ENCODE assay signal across 20 cellular contexts in genomic region chr1:210237981-210238380, GRCh38. TPM values are rescaled to one million over a fixed set of nuclear protein-coding genes. Genes with fewer than 3 reads are reported as not detected.
A peak's percentile ranks its signal among the peaks of the same experiment; 100 is the strongest.
DNase-seq lines count a peak whose midpoint lies in the region; ATAC-seq and TF ChIP-seq lines count a peak whose summit lies in the region.
"Had no signal": no experiment of that assay in that cellular context is flagged by ENCODE, and none has a peak within 500 bp of the region (broad histone marks: within the 10 kb centered on the region; RNA-seq: fewer than 3 reads in every experiment).

No MANE protein-coding gene starts in this region.

- DNase-seq in right atrium auricular region (ENCODE audit: low spot score) (no peak), Right ventricle myocardium superior (no peak), NCI-H2081 treated with DMSO at 0.1 percent for 48 hours (lab: John Stamatoyannopoulos, UW) (no peak), 8988T (no peak), upper lobe of right lung (no peak)
- DNase-seq: activated B cell treated with CpG ODN at 0.5 μM for 24 hours; activated CD4-positive, alpha-beta memory T cell treated with anti-CD3 and anti-CD28 coated beads, Interleukin-2, amount 10 ng/mL, durations not matched to agents 7 days and 5 days; activated naive CD4-positive, alpha-beta T cell treated with anti-CD3 and anti-CD28 coated beads for 36 hours; activated T-cell treated with anti-CD3 and anti-CD28 coated beads, Interleukin-2, amount 50 U/mL, for 24 hours; GDM1; Kasumi-1; NCI-H82; PC-9; right lobe of liver; stimulated activated CD4-positive, alpha-beta T cell treated with anti-CD3 and anti-CD28 coated beads, Interleukin-2, amount 100 ng/mL, for 24 hours; stimulated activated naive CD8-positive, alpha-beta T cell treated with anti-CD3 and anti-CD28 coated beads, Interleukin-15, amount 100 ng/mL, for 72 hours had no signal

- H3K4me3 ChIP-seq in right atrium auricular region (peak overlapping the region; percentile 8 to 24), mesodermal cell (ENCODE audit: extremely low read depth, insufficient read depth, low read length, poor library complexity, severe bottlenecking) (no peak overlapping the region), skeletal muscle tissue (ENCODE audit: low read length in 3 of 3) (no peak overlapping the region), upper lobe of right lung (no peak overlapping the region)
- H3K4me3 ChIP-seq: PC-9, right lobe of liver had no signal

- H3K4me1 ChIP-seq in right atrium auricular region (peaks cover 0 to 28% of the 10 kb centered on the region in 2 donors), mesodermal cell (ENCODE audit: control insufficient read depth, insufficient read depth, low read length, poor library complexity, severe bottlenecking) (peaks cover 17% of the 10 kb centered on the region), skeletal muscle tissue (ENCODE audit: control insufficient read depth in 3 of 3, insufficient read depth in 3 of 3, low read length in 3 of 3) (peaks cover 14 to 20% (median 18%) of the 10 kb centered on the region in 3 donors), upper lobe of right lung (peaks cover 21% of the 10 kb centered on the region)

- H3K27me3 ChIP-seq in right atrium auricular region (no peaks in the 10 kb centered on the region), skeletal muscle tissue (ENCODE audit: control insufficient read depth in 3 of 3, insufficient read depth in 3 of 3, low read length in 3 of 3) (peaks cover 15 to 30% (median 20%) of the 10 kb centered on the region in 3 donors), upper lobe of right lung (no peaks in the 10 kb centered on the region)

- no peaks in the 10 kb centered on the region for H3K9me3 ChIP-seq in right atrium auricular region
- H3K9me3 ChIP-seq in mesodermal cell (ENCODE audit: control insufficient read depth, low read length): no peaks in the 10 kb centered on the region
- H3K9me3 ChIP-seq in skeletal muscle tissue (ENCODE audit: control insufficient read depth in 3 of 3, low read length in 3 of 3): no peaks in the 10 kb centered on the region
- no peaks in the 10 kb centered on the region for H3K9me3 ChIP-seq in upper lobe of right lung
- H3K9me3 ChIP-seq: neutrophil, right lobe of liver had no signal

- intact Hi-C loops in Right ventricle myocardium superior (cut with DNase I): no loop called here
- intact Hi-C loops in upper lobe of right lung (cut with DNase I): no loop called here

- H3K36me3 ChIP-seq in right atrium auricular region (no peaks in the 10 kb centered on the region), mesodermal cell (ENCODE audit: control insufficient read depth, insufficient read depth, low read length) (peaks cover 3% of the 10 kb centered on the region), skeletal muscle tissue (ENCODE audit: control insufficient read depth in 3 of 3, insufficient read depth in 3 of 3, low read length in 3 of 3) (no peaks in the 10 kb centered on the region), upper lobe of right lung (no peaks in the 10 kb centered on the region)
- H3K36me3 ChIP-seq: neutrophil, right lobe of liver had no signal

- ATAC-seq in Right ventricle myocardium superior (ENCODE audit: poor library complexity) (no peak), HG03442 (IDR thresholded peaks at IDR 0.05; ENCODE audit: unreplicated experiment) (no peak), upper lobe of right lung (no peak)
- ATAC-seq: right lobe of liver; stimulated activated naive CD8-positive, alpha-beta T cell treated with anti-CD3 and anti-CD28 coated beads, Interleukin-15, amount 100 ng/mL, for 72 hours had no signal

- 84 to 94% methylated on average over 4 of the region's 8 CpGs for WGBS in mesodermal cell (ENCODE audit: insufficient coverage in 2 of 2), 2 experiments

- TF ChIP-seq CTCF in right atrium auricular region (IDR thresholded peaks at IDR 0.05): no peak
- TF ChIP-seq CTCF in upper lobe of right lung (IDR thresholded peaks at IDR 0.05): no peak

- H3K9ac ChIP-seq in skeletal muscle tissue (ENCODE audit: low read depth in 1 of 3, low read length in 3 of 3): no peak overlapping the region

- H3K27ac ChIP-seq in right atrium auricular region: peak overlapping the region; percentile 28 to 74
- H3K27ac ChIP-seq in mesodermal cell (ENCODE audit: low read depth, low read length, severe bottlenecking): peak overlapping the region; percentile 82
- peak overlapping the region; percentile 3 for H3K27ac ChIP-seq in skeletal muscle tissue (ENCODE audit: low read depth, low read length)
- H3K27ac ChIP-seq in upper lobe of right lung: no peak overlapping the region
- H3K27ac ChIP-seq: neutrophil, PC-9, right lobe of liver had no signal

RNA-seq across cellular contexts. Expression of gene SERTAD4, which starts 5.4 kb away (rescaled TPM):
- total RNA-seq in right atrium auricular region (1 to 10 TPM; 4.2 to 6.5 TPM), Right ventricle myocardium superior (4.7 TPM), skeletal muscle tissue (1.6 TPM), upper lobe of right lung (3.4 TPM)
- polyA plus RNA-seq in mesodermal cell (2013, experiment 1 of 2): 7.3 TPM
- polyA plus RNA-seq in mesodermal cell (2013, experiment 2 of 2): 7.9 TPM
- total RNA-seq: activated B cell treated with CpG ODN at 0.5 μM for 24 hours; activated CD4-positive, alpha-beta memory T cell treated with anti-CD3 and anti-CD28 coated beads, Interleukin-2, amount 10 ng/mL, durations not matched to agents 7 days and 5 days; activated naive CD4-positive, alpha-beta T cell treated with anti-CD3 and anti-CD28 coated beads for 36 hours; right lobe of liver had no signal

Comparison
In these comparisons a context has a peak if more than half of its experiments do, and no peak if none do; other contexts are left out.
1. H3K4me3 ChIP-seq: peak in right atrium auricular region (2 of 2); none in mesodermal cell (single experiment), skeletal muscle tissue (0 of 3) and upper lobe of right lung (single experiment).